In genomic region chr2:20224191-20224715, GRCh38 we compare ENCODE assay signal across 8 cellular contexts. TPM values are rescaled to one million over a fixed set of nuclear protein-coding genes. Genes with fewer than 3 reads are reported as not detected.
DNase-seq lines count a peak whose midpoint lies in the region; ATAC-seq and TF ChIP-seq lines count a peak whose summit lies in the region.

No MANE protein-coding gene starts in this region.

- H3K4me1 ChIP-seq in PC-9 (replicated peaks; ENCODE audit: insufficient read depth) = peaks cover 36% of the 10 kb centered on the region

- TF ChIP-seq CTCF in AG04450 (IDR thresholded peaks at IDR 0.05; ENCODE audit: low read depth, low read length) (no peak), PC-9 (conservative IDR thresholded peaks at IDR 0.05) (no peak)

- peak; percentile 25 for ATAC-seq in GM21529 (IDR thresholded peaks at IDR 0.05; ENCODE audit: unreplicated experiment)

- H3K27ac ChIP-seq in AG04450 (ENCODE audit: low read depth, low read length) (no peak overlapping the region), PC-9 (peak overlapping the region; percentile 61), skin epidermis (peak overlapping the region; percentile 79 to 98 (median 91))

- H3K79me2 ChIP-seq in PC-9 (ENCODE audit: low read depth) = peaks cover 43% of the 10 kb centered on the region

- DNase-seq in AG04450 (ENCODE audit: low read depth, low spot score) (no peak), PC-9 (peak in 1 of 2 experiments; percentile 41), glomerular visceral epithelial cell (ENCODE audit: extremely low spot score) (peak; percentile 22), middle frontal gyrus (ENCODE audit: extremely low spot score, low spot score) (no peak), HCEC 1CT (no peak), T1000 (lab: John Stamatoyannopoulos, UW) (no peak)

- H3K4me3 ChIP-seq in AG04450 (ENCODE audit: low read depth, low read length) = peak overlapping the region; percentile 64
- peak overlapping the region; percentile 93 for H3K4me3 ChIP-seq in PC-9
- H3K4me3 ChIP-seq in skin epidermis = peak overlapping the region; percentile 56 to 77 (median 64)

- intact Hi-C loops in PC-9 (cut with micrococcal nuclease; ENCODE audit: unreplicated experiment) = loop anchor here (1.0 to 5.0 kb wide), 3 partner anchors 8 to 212 kb away; partner anchors contain the start of gene MATN3

- no peaks in the 10 kb centered on the region for H4K20me1 ChIP-seq in PC-9 (ENCODE audit: insufficient read depth)

- H3K9me2 ChIP-seq in PC-9 (ENCODE audit: insufficient read depth) = no peaks in the 10 kb centered on the region

- H3K27me3 ChIP-seq in AG04450 (ENCODE audit: control insufficient read depth, insufficient read depth, low read length) = no peaks in the 10 kb centered on the region
- no peaks in the 10 kb centered on the region for H3K27me3 ChIP-seq in PC-9 (ENCODE audit: insufficient read depth, low read depth)

- CTCF ChIA-PET in AG04450 (lab: Charles Lee) (interaction anchor here (0.7 to 2.0 kb wide), 6 partner anchors 10 to 419 kb away, joined by 3 to 9 read pairs (median 4); no protein-coding TSS in a partner anchor), PC-9 (lab: Charles Lee) (interaction anchor here (0.7 to 1.8 kb wide), 3 partner anchors 39 to 436 kb away, joined by 3 to 11 read pairs (median 10); no protein-coding TSS in a partner anchor)

- peak overlapping the region; percentile 79 for H2AFZ ChIP-seq in PC-9

- POLR2A ChIA-PET in AG04450 (lab: Yijun Ruan, JAX) (no interaction called here), PC-9 (lab: Charles Lee; ENCODE audit: unreplicated experiment) (interaction anchor here (0.6 to 0.7 kb wide), 2 partner anchors 38 to 115 kb away, joined by 5 to 9 read pairs; no protein-coding TSS in a partner anchor)

- H3K9me3 ChIP-seq in AG04450 (ENCODE audit: control insufficient read depth, insufficient read depth, low read length) = no peaks in the 10 kb centered on the region
- no peaks in the 10 kb centered on the region for H3K9me3 ChIP-seq in PC-9 (ENCODE audit: insufficient read depth, low read depth)

- peaks cover 39% of the 10 kb centered on the region; the same call in 1 of the 2 replicates for H3F3A ChIP-seq in PC-9 (ENCODE audit: insufficient read depth, low read depth)

- peak overlapping the region; percentile 92 for H3K4me2 ChIP-seq in PC-9

- H3K36me3 ChIP-seq in PC-9 (ENCODE audit: low read depth) = no peaks in the 10 kb centered on the region

- BruUV-seq in PC-9 (replicated peaks; lab: Mats Ljungman, UMichigan) = no TSS peak

RNA-seq across cellular contexts. Expression of gene SDC1, which starts 0.7 kb away (rescaled TPM):
- polyA plus RNA-seq in AG04450 (2011; rRNA removed) = 17.9 and 19.9 TPM in 2 replicates
- polyA minus RNA-seq in AG04450 (2011; rRNA and poly(A)+ RNA removed) = 11.6 and 12.6 TPM in 2 replicates
- 114 and 128 TPM in 2 replicates for total RNA-seq in PC-9 (2021)
